Comparison of ENCODE assay signal across 7 cellular contexts in genomic region chr12:62192486-62193250, GRCh38.
DNase-seq lines count a peak whose midpoint lies in the region; ATAC-seq, FAIRE-seq and TF ChIP-seq lines count a peak whose summit lies in the region.

No MANE protein-coding gene starts in this region.

- TF ChIP-seq POLR2A in GM12891 (IDR thresholded peaks at IDR 0.05; ENCODE audit: low read depth, low read length) = no peak

- peak; percentile 72 for FAIRE-seq in GM12891 (lab: Jason Lieb, UNC)

- peak; percentile 94 for ATAC-seq in HG02642 (IDR thresholded peaks at IDR 0.05; ENCODE audit: poor library complexity, unreplicated experiment)
- ATAC-seq in left ventricle myocardium superior = peak; percentile 94

- DNase-seq in GM12891 (ENCODE audit: insufficient read length, low spot score) = peak; percentile 46
- peak; percentile 85 for DNase-seq in NAMALWA (ENCODE audit: low spot score)
- DNase-seq in SK-MEL-5 (ENCODE audit: low read depth, low spot score) = peak; percentile 91
- peak; percentile 77 for DNase-seq in amniotic stem cell (lab: John Stamatoyannopoulos, UW)
- peak; percentile 34 for DNase-seq in left ventricle myocardium superior
- DNase-seq in posterior cingulate gyrus = peak; percentile 27 to 92 (median 56)

- in situ Hi-C loops in SK-MEL-5 (cut with HindIII; ENCODE audit: low pct_unique_long_range_greater_than_20kb, low sequenced_read_pairs) = no loop called here

- intact Hi-C loops in left ventricle myocardium superior (cut with micrococcal nuclease) (no loop called here), posterior cingulate gyrus (cut with DNase I) (no loop called here)

TF ChIP-seq in GM12891, 5 proteins besides CTCF, POLR2A, EP300 and RAD21:
- TF ChIP-seq POU2F2 (IDR thresholded peaks at IDR 0.05; ENCODE audit: low read depth, low read length) = no peak
- no peak for TF ChIP-seq SPI1 (IDR thresholded peaks at IDR 0.05; ENCODE audit: low read depth, low read length)
- TF ChIP-seq PAX5 (IDR thresholded peaks at IDR 0.05; ENCODE audit: insufficient read depth, low read length, severe bottlenecking) = no peak
- TF ChIP-seq TAF1 (IDR thresholded peaks at IDR 0.05; ENCODE audit: low read depth, low read length) = no peak
- no peak for TF ChIP-seq POLR2AphosphoS5 (IDR thresholded peaks at IDR 0.05; ENCODE audit: low read depth, low read length)

Comparison
In these comparisons a context has a peak if more than half of its experiments do, and no peak if none do; other contexts are left out.
1. Peak in every context shown above with its lines: DNase-seq and ATAC-seq.
2. DNase-seq: peak in every context shown above with its lines; median percentile 91 in SK-MEL-5; 85 in NAMALWA; 77 in amniotic stem cell; 56 in posterior cingulate gyrus; 46 in GM12891; 34 in left ventricle myocardium superior.